29 cellular contexts compared by ENCODE assay signal in the genomic region with DNA sequence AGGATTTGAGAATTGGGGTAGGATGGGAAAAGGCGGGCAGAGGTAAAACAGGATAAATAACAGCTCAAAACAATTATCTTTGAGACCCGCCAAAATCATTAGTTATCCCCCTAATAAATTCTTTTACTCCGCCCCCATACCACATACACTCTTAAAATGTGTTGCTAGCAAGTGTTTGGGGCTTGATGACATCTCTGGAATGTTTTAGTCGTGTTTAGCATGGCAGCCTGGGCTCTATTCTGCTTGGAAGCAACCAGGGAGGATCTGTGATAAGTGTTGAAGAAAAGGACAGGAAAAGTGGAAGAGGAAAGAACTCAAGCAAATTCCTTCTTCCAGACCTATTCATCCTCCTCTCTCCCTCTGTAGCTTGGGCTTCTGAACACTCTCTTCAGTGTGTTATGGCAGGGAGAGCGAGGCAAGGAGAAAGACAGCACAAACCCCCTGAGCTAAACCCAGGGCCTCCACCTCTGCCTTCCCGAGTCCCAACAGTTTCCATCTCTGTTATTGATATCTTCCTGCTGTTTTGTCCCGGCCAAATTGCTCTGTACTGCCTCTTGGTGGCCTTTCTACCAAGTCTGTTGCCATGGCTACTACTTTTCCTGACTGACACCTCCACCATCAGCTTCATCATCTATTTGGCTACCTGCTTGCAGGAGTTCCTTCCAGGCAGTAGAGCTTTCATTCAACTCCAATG.
DNase-seq lines count a peak whose midpoint lies in the region; ATAC-seq, FAIRE-seq and TF ChIP-seq lines count a peak whose summit lies in the region.
"Had no signal": no experiment of that assay in that cellular context is flagged by ENCODE, and none has a peak within 500 bp of the region (broad histone marks: within the 10 kb centered on the region; RNA-seq: fewer than 3 reads in every experiment).

No MANE protein-coding gene starts in this region.

- peaks cover 9% of the 10 kb centered on the region for H3K4me1 ChIP-seq in foreskin keratinocyte
- H3K4me1 ChIP-seq: lower lobe of right lung, Peyer's patch, thyroid gland had no signal

- H3K27me3 ChIP-seq in H7 (ENCODE audit: control insufficient read depth, insufficient read depth, low read length) (no peaks in the 10 kb centered on the region), foreskin keratinocyte (no peaks in the 10 kb centered on the region)
- H3K27me3 ChIP-seq: Peyer's patch, thyroid gland had no signal

- FAIRE-seq in D721Med (lab: Jason Lieb, UNC), result no peak
- FAIRE-seq: kidney had no signal

- no peaks in the 10 kb centered on the region for H3K36me3 ChIP-seq in H7 (replicated peaks; ENCODE audit: control insufficient read depth, insufficient read depth, low read length)
- H3K36me3 ChIP-seq: lower lobe of right lung, Peyer's patch, thyroid gland had no signal

- no peaks in the 10 kb centered on the region for H3K36me3 Mint-ChIP-seq in WTC11
- H3K36me3 Mint-ChIP-seq: activated naive CD8-positive, alpha-beta T cell; IgD-negative memory B cell had no signal

- no peak overlapping the region for H3K4me3 Mint-ChIP-seq in WTC11
- H3K4me3 Mint-ChIP-seq: activated B cell treated with CpG ODN at 0.5 μM for 24 hours; activated naive CD8-positive, alpha-beta T cell; CD4-positive, alpha-beta T cell; IgD-negative memory B cell; stimulated activated naive CD8-positive, alpha-beta T cell treated with anti-CD3 and anti-CD28 coated beads, Interleukin-15, Interleukin-2, amounts not matched to agents 100 ng/mL and 50 ng/mL, for 24 hours; T-helper 2 cell treated with Interferon-gamma antibody and Interleukin-4, amounts not matched to agents 5 μg/mL and 100 μg/mL, for 36 hours had no signal

- no peak overlapping the region for H3K27ac ChIP-seq in foreskin keratinocyte
- H3K27ac ChIP-seq: lower lobe of right lung, Peyer's patch, thyroid gland had no signal

- peak; percentile 61 for ATAC-seq in WTC11
- ATAC-seq in foreskin keratinocyte, result no peak
- ATAC-seq in sciatic nerve, result no peak
- no peak for ATAC-seq in HG03521 (IDR thresholded peaks at IDR 0.05; ENCODE audit: unreplicated experiment)
- ATAC-seq in HG02798 (IDR thresholded peaks at IDR 0.05; ENCODE audit: poor library complexity, unreplicated experiment), result no peak
- ATAC-seq: lower lobe of right lung had no signal

- no peaks in the 10 kb centered on the region for H3K27me3 Mint-ChIP-seq in WTC11 (ENCODE audit: low read depth)

- POLR2A ChIA-PET in WTC11 (lab: Charles Lee), result no interaction called here

- peaks cover 11% of the 10 kb centered on the region for H3K9me3 Mint-ChIP-seq in WTC11
- H3K9me3 Mint-ChIP-seq: activated T-helper 2 cell treated with anti-CD3 and anti-CD28 coated beads, Interferon-gamma antibody, Interleukin-2, Interleukin-4, amounts not matched to agents 10 μg/mL and 5 μg/mL and 100 μg/mL, durations not matched to agents 14 hours and 24 hours and 36 hours; CD4-positive, alpha-beta T cell; stimulated activated naive CD8-positive, alpha-beta T cell treated with anti-CD3 and anti-CD28 coated beads, Interleukin-15, Interleukin-2, amounts not matched to agents 100 ng/mL and 50 ng/mL, for 24 hours; T-helper 2 cell treated with Interferon-gamma antibody and Interleukin-4, amounts not matched to agents 5 μg/mL and 100 μg/mL, for 36 hours had no signal

- H3K27ac Mint-ChIP-seq in WTC11, result no peak overlapping the region
- H3K27ac Mint-ChIP-seq: activated B cell treated with CpG ODN at 0.5 μM for 24 hours; activated naive CD8-positive, alpha-beta T cell; activated T-helper 2 cell treated with anti-CD3 and anti-CD28 coated beads, Interferon-gamma antibody, Interleukin-2, Interleukin-4, amounts not matched to agents 10 μg/mL and 5 μg/mL and 100 μg/mL, durations not matched to agents 14 hours and 24 hours and 36 hours; CD4-positive, alpha-beta T cell; IgD-negative memory B cell; stimulated activated naive CD8-positive, alpha-beta T cell treated with anti-CD3 and anti-CD28 coated beads, Interleukin-15, Interleukin-2, amounts not matched to agents 100 ng/mL and 50 ng/mL, for 24 hours; T-helper 2 cell treated with Interferon-gamma antibody and Interleukin-4, amounts not matched to agents 5 μg/mL and 100 μg/mL, for 36 hours had no signal

- intact Hi-C loops in sciatic nerve (cut with DNase I), result no loop called here

- DNase-seq in AG09319 (ENCODE audit: extremely low read depth, low read depth), result no peak
- DNase-seq in H7, result peak; percentile 8
- no peak for DNase-seq in WTC11 (ENCODE audit: low spot score)
- no peak for DNase-seq in foreskin keratinocyte
- no peak for DNase-seq in sciatic nerve (ENCODE audit: low spot score)
- no peak for DNase-seq in D721Med (ENCODE audit: insufficient read length, low spot score)
- DNase-seq: activated B cell treated with CpG ODN at 0.5 μM for 24 hours; activated CD4-positive, alpha-beta T cell treated with anti-CD3 and anti-CD28 coated beads, Interleukin-2, amount 50 U/mL, for 4 hours; activated CD8-positive, alpha-beta memory T cell treated with anti-CD3 and anti-CD28 coated beads, Interleukin-2, amount 50 U/mL, for 4 hours; CD4-positive, alpha-beta T cell; cerebellar nuclear complex; effector CD8-positive, alpha-beta T cell; GDM1; kidney; lower lobe of right lung; MM.1S; NCI-H1436 treated with DMSO at 0.1 percent for 48 hours; NCI-H2227 treated with DMSO at 0.1 percent for 48 hours; Peyer's patch; SK-N-SH; stimulated activated CD4-positive, alpha-beta T cell treated with anti-CD3 and anti-CD28 coated beads, Interleukin-4, amount 100 ng/mL, for 24 hours; thyroid gland had no signal

- no peak overlapping the region for H3K4me3 ChIP-seq in H7 (ENCODE audit: insufficient read depth, low read depth, low read length)
- H3K4me3 ChIP-seq: lower lobe of right lung, Peyer's patch, thyroid gland had no signal

- H3K4me1 Mint-ChIP-seq in WTC11, result peaks cover 17% of the 10 kb centered on the region
- H3K4me1 Mint-ChIP-seq: activated B cell treated with CpG ODN at 0.5 μM for 24 hours, IgD-negative memory B cell had no signal

- CTCF ChIA-PET in WTC11 (lab: Charles Lee), result interaction anchor here (0.5 to 3.0 kb wide), 6 partner anchors 11 to 321 kb away, joined by 3 to 13 read pairs (median 4); a partner anchor contains a TSS

- TF ChIP-seq CTCF in AG09319 (IDR thresholded peaks at IDR 0.05; ENCODE audit: low read depth, low read length) (peak; percentile 17; the same call in 1 of the 2 replicates), WTC11 (IDR thresholded peaks at IDR 0.05) (no peak), foreskin keratinocyte (conservative IDR thresholded peaks at IDR 0.05) (peak; percentile 15), D721Med (IDR thresholded peaks at IDR 0.05; ENCODE audit: insufficient read depth, missing control alignments) (no peak)

TF ChIP-seq in WTC11, 78 proteins besides CTCF, POLR2A, EP300 and RAD21:
- no peak for TF ChIP-seq ZNF671 (CRISPR knock-in tag; IDR thresholded peaks at IDR 0.05)
- peak; percentile 77 for TF ChIP-seq ZNF121 (CRISPR knock-in tag; IDR thresholded peaks at IDR 0.05)

Comparison
In these comparisons a context has a peak if more than half of its experiments do, and no peak if none do; other contexts are left out.
1. CTCF ChIP-seq: peak in AG09319 (single experiment) and foreskin keratinocyte (single experiment); none in WTC11 (single experiment) and D721Med (single experiment).